Comparison of ENCODE assay signal across 13 cellular contexts in the genomic region with DNA sequence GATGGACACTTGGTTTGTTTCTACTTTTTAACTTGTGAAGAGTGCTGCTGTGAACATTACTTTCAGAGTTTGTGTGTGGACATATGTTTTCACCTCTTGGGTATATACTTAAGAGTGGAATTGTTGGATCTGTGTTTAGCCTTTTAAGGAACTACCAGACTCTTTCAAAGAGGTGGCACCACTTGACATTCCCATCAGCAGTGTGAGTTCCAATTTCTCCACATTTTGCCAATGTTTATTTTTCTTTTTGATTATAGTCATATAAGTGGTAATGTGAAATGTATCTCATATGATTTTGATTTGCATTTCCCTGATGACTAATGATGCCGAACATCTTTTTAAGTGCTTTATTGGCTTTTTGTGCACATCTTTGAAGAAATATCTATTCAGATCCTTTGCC.
"Had no signal": no experiment of that assay in that cellular context is flagged by ENCODE, and none has a peak within 500 bp of the region (broad histone marks: within the 10 kb centered on the region; RNA-seq: fewer than 3 reads in every experiment).

No MANE protein-coding gene starts in this region.

- DNase-seq: activated CD4-positive, alpha-beta T cell treated with anti-CD3 and anti-CD28 coated beads for 1 hour; activated CD4-positive, alpha-beta T cell treated with anti-CD3 and anti-CD28 coated beads, Interleukin-2, amount 50 U/mL, for 48 hours; activated CD8-positive, alpha-beta memory T cell treated with anti-CD3 and anti-CD28 coated beads, Interleukin-2, amount 10 ng/mL, durations not matched to agents 7 days and 5 days; activated naive CD4-positive, alpha-beta T cell treated with anti-CD3 and anti-CD28 coated beads, Interleukin-2, amount 10 ng/mL, durations not matched to agents 7 days and 5 days; activated T-cell treated with anti-CD3 and anti-CD28 coated beads, Interleukin-2, amount 50 U/mL, for 1 hour; erythroblast; gastrocnemius medialis; heart right ventricle; lower lobe of right lung; nucleus accumbens; stimulated activated CD4-positive, alpha-beta T cell treated with anti-CD3 and anti-CD28 coated beads, Interleukin-2, amount 100 ng/mL, for 48 hours; thyroid gland had no signal

- H3K4me3 ChIP-seq: gastrocnemius medialis, heart right ventricle, lower lobe of right lung, right atrium auricular region, thyroid gland had no signal
